Comparison of ENCODE assay signal across 9 cellular contexts in genomic region chr17:3762922-3763776, GRCh38. TPM values are rescaled to one million over a fixed set of nuclear protein-coding genes. Genes with fewer than 3 reads are reported as not detected.
DNase-seq lines count a peak whose midpoint lies in the region; ATAC-seq and TF ChIP-seq lines count a peak whose summit lies in the region.
"Had no signal": no experiment of that assay in that cellular context is flagged by ENCODE, and none has a peak within 500 bp of the region (broad histone marks: within the 10 kb centered on the region; RNA-seq: fewer than 3 reads in every experiment).

No MANE protein-coding gene starts in this region.

- 92 to 94% (median 93%) methylated on average over 14 of the region's 14 CpGs for WGBS in ovary, 3 donors
- no CpG with 5 or more reads among the region's 14 CpGs for WGBS in mesendoderm (ENCODE audit: extremely low coverage, insufficient coverage, low lambda C conversion rate)

- no peaks in the 10 kb centered on the region for H3K27me3 ChIP-seq in left lung
- no peaks in the 10 kb centered on the region for H3K27me3 ChIP-seq in ovary
- no peaks in the 10 kb centered on the region for H3K27me3 ChIP-seq in mesendoderm (ENCODE audit: insufficient read depth, low read length, poor library complexity)

- H3K36me3 ChIP-seq in left lung (no peaks in the 10 kb centered on the region), ovary (no peaks in the 10 kb centered on the region), mesendoderm (ENCODE audit: control insufficient read depth, insufficient read depth, low read length) (no peaks in the 10 kb centered on the region)

- no peak overlapping the region for H3K9ac ChIP-seq in mesendoderm (ENCODE audit: low read length)

- H3K4me1 ChIP-seq in left lung (peaks cover 0 to 11% of the 10 kb centered on the region in 2 donors), ovary (ENCODE audit: insufficient read depth) (no peaks in the 10 kb centered on the region), mesendoderm (ENCODE audit: control insufficient read depth, low read depth, low read length) (no peaks in the 10 kb centered on the region)

- no peak overlapping the region for H4K5ac ChIP-seq in mesendoderm (ENCODE audit: low read length)

- no peak overlapping the region for H3K4ac ChIP-seq in mesendoderm (ENCODE audit: low read depth, low read length)

- ATAC-seq in GM18498 (IDR thresholded peaks at IDR 0.05; ENCODE audit: unreplicated experiment) (peak; percentile 74), GM21360 (IDR thresholded peaks at IDR 0.05; ENCODE audit: unreplicated experiment) (peak; percentile 62), left lung (peak; percentile 12)

- no peak overlapping the region for H3K27ac ChIP-seq in left lung
- no peak overlapping the region for H3K27ac ChIP-seq in ovary
- H3K27ac ChIP-seq in mesendoderm (ENCODE audit: low read depth, low read length) = no peak overlapping the region

- no peak overlapping the region for H3K18ac ChIP-seq in mesendoderm (ENCODE audit: low read length)

- no peaks in the 10 kb centered on the region for H3K79me2 ChIP-seq in mesendoderm (ENCODE audit: control insufficient read depth, insufficient read depth, low read length)

- TF ChIP-seq CTCF in left lung (IDR thresholded peaks at IDR 0.05) = no peak
- TF ChIP-seq CTCF in ovary (IDR thresholded peaks at IDR 0.05) = no peak

- TF ChIP-seq EP300 in ovary (IDR thresholded peaks at IDR 0.05) = no peak

- no peak overlapping the region for H2BK120ac ChIP-seq in mesendoderm (ENCODE audit: low read depth, low read length)

- H3K4me2 ChIP-seq in mesendoderm (ENCODE audit: low read length) = no peak overlapping the region

- H3K4me3 ChIP-seq in left lung (no peak overlapping the region), ovary (no peak overlapping the region), mesendoderm (ENCODE audit: low read length) (no peak overlapping the region)

- no peak overlapping the region for H2AK5ac ChIP-seq in mesendoderm (ENCODE audit: low read length)

- H3K79me1 ChIP-seq in mesendoderm (ENCODE audit: low read length) = no peaks in the 10 kb centered on the region

- H3K9me3 ChIP-seq in left lung (peaks cover 0 to 6% of the 10 kb centered on the region in 2 donors), ovary (no peaks in the 10 kb centered on the region)

- peak; percentile 21 for DNase-seq in M059J (ENCODE audit: low read depth)
- peak in 1 of 2 donors; percentile 27 for DNase-seq in left lung
- no peak for DNase-seq in ovary
- no peak for DNase-seq in NCI-H146 (lab: John Stamatoyannopoulos, UW)
- no peak for DNase-seq in inferior parietal cortex (ENCODE audit: extremely low spot score)
- no peak for DNase-seq in mesendoderm
- DNase-seq: T1000 had no signal

- no peak overlapping the region for H2BK5ac ChIP-seq in mesendoderm (ENCODE audit: low read length)

- no peak overlapping the region for H4K8ac ChIP-seq in mesendoderm (ENCODE audit: low read depth, low read length)

- intact Hi-C loops in left lung (cut with DNase I) = no loop called here
- intact Hi-C loops in ovary (cut with DNase I) = no loop called here

- no peak for TF ChIP-seq POLR2A in ovary (IDR thresholded peaks at IDR 0.05)

- no peak overlapping the region for H3K23ac ChIP-seq in mesendoderm (ENCODE audit: low read length)

- H2BK15ac ChIP-seq in mesendoderm (replicated peaks; ENCODE audit: low read depth) = no peak overlapping the region

- H3K56ac ChIP-seq in mesendoderm (ENCODE audit: low read length) = no peak overlapping the region

RNA-seq across cellular contexts. Expression of gene ITGAE, which starts 37.8 kb away (rescaled TPM):
- 38.2 and 38.7 TPM in 2 replicates for total RNA-seq in M059J (2014; rRNA removed; shearing (Covaris generic))
- total RNA-seq in left lung (10 to 100 TPM; 21.0 to 30.5 TPM), ovary (10 to 100 TPM; 13.3 to 22.3 (median 16.5) TPM)
- polyA plus RNA-seq in ovary = 10 to 100 TPM; 21.6 to 27.0 TPM
- polyA plus RNA-seq in mesendoderm (2013, experiment 1 of 2) = 43.4 TPM
- polyA plus RNA-seq in mesendoderm (2013, experiment 2 of 2) = 42.4 TPM

RNA-seq across cellular contexts. Expression of gene HASPIN, which starts 39.4 kb away (rescaled TPM):
- total RNA-seq in M059J (2014; rRNA removed; shearing (Covaris generic)) = 11.4 and 18.3 TPM in 2 replicates
- total RNA-seq in left lung (1 to 10 TPM; 1.9 TPM), ovary (under 1 TPM in 6 of 7 donors, not detected in 1; 0.10 to 0.92 (median 0.25) TPM)
- polyA plus RNA-seq in ovary = under 1 TPM; 0.15 to 0.38 TPM
- 13.2 TPM for polyA plus RNA-seq in mesendoderm (2013, experiment 1 of 2)
- 12.8 TPM for polyA plus RNA-seq in mesendoderm (2013, experiment 2 of 2)

Comparison
In these comparisons a context has a peak if more than half of its experiments do, and no peak if none do; other contexts are left out.
1. ATAC-seq: peak in every context shown above with its lines; median percentile 74 in GM18498; 62 in GM21360; 12 in left lung.